1 cellular context compared by ENCODE assay signal in genomic region chr19:3608750-3609322, GRCh38.
TF ChIP-seq lines count a peak whose summit lies in the region.

No MANE protein-coding gene starts in this region.

TF ChIP-seq in H1, 55 proteins besides CTCF, POLR2A, EP300 and RAD21:
- TF ChIP-seq ATF3 (IDR thresholded peaks at IDR 0.05; ENCODE audit: insufficient read depth, low read depth, low read length) (no peak), PHF8 (conservative IDR thresholded peaks at IDR 0.05; ENCODE audit: low read depth, low read length) (no peak), RNF2 (IDR thresholded peaks at IDR 0.05; ENCODE audit: borderline replicate concordance, low read depth, low read length, missing control alignments, poor library complexity, severe bottlenecking) (no peak), TCF12 (IDR thresholded peaks at IDR 0.05; ENCODE audit: low read depth, low read length) (no peak), SP1 (IDR thresholded peaks at IDR 0.05; ENCODE audit: low read depth, low read length) (no peak), BRCA1 (IDR thresholded peaks at IDR 0.05; ENCODE audit: low read depth, low read length) (no peak), RBBP5 (IDR thresholded peaks at IDR 0.05; ENCODE audit: borderline replicate concordance, low read depth, low read length) (no peak), TEAD4 (IDR thresholded peaks at IDR 0.05; ENCODE audit: low read depth, low read length) (no peak), KDM4A (IDR thresholded peaks at IDR 0.05; ENCODE audit: low read depth, low read length, severe bottlenecking) (no peak), ASH2L (IDR thresholded peaks at IDR 0.05; ENCODE audit: low read length) (no peak), ATF2 (IDR thresholded peaks at IDR 0.05; ENCODE audit: low read length) (no peak), SP4 (IDR thresholded peaks at IDR 0.05; ENCODE audit: low read length) (no peak)
